Comparison of ENCODE assay signal across 2 cellular contexts in genomic region chr10:132084384-132084783, GRCh38. TPM values are rescaled to one million over a fixed set of nuclear protein-coding genes. Genes with fewer than 3 reads are reported as not detected.
"Had no signal": no experiment of that assay in that cellular context is flagged by ENCODE, and none has a peak within 500 bp of the region (broad histone marks: within the 10 kb centered on the region; RNA-seq: fewer than 3 reads in every experiment).

No MANE protein-coding gene starts in this region.

RNA-seq across cellular contexts. Expression of gene JAKMIP3, which starts 18.6 kb away (rescaled TPM):
- total RNA-seq: ascending aorta, bronchial epithelial cell had no signal
